ENCODE assay signal across 1 cellular context in genomic region chr1:168178638-168179410, GRCh38.
TF ChIP-seq lines count a peak whose summit lies in the region.

TSS of gene TIPRL (plus strand) at chr1:168178962. CDS start at chr1:168179078, 116 bp downstream.

TF ChIP-seq in HepG2, 621 proteins besides CTCF, POLR2A, EP300 and RAD21 (continued from another document and continues in another):
- TF ChIP-seq NCOA1 (CRISPR knock-in tag; IDR thresholded peaks at IDR 0.05) (0 out of 2 replicates have a peak, but pooled peaks have one; percentile 14), KMT2B (CRISPR knock-in tag; IDR thresholded peaks at IDR 0.05) (peak; percentile 86), THRA (CRISPR knock-in tag; IDR thresholded peaks at IDR 0.05; ENCODE audit: borderline replicate concordance) (0 out of 2 replicates have a peak, but pooled peaks have one; percentile 36), NR2F6 (IDR thresholded peaks at IDR 0.05) (0 out of 2 replicates have a peak, but pooled peaks have one; percentile 27), NR2F6 (CRISPR knock-in tag; IDR thresholded peaks at IDR 0.05) (no peak), U2AF1 (optimal IDR thresholded peaks at IDR 0.05; ENCODE audit: low read depth, low read length) (peak; percentile 40), FLYWCH1 (CRISPR knock-in tag; IDR thresholded peaks at IDR 0.05) (0 out of 2 replicates have a peak, but pooled peaks have one; percentile 33), SMARCC2 (IDR thresholded peaks at IDR 0.05) (no peak), E2F5 (CRISPR knock-in tag; conservative IDR thresholded peaks at IDR 0.05) (no peak), CSRNP1 (CRISPR knock-in tag; IDR thresholded peaks at IDR 0.05) (peak; percentile 76; the same call in 1 of the 2 replicates), KDM2A (CRISPR knock-in tag; IDR thresholded peaks at IDR 0.05; ENCODE audit: borderline replicate concordance, low read depth) (peak; percentile 90), ZNF883 (CRISPR knock-in tag; IDR thresholded peaks at IDR 0.05; ENCODE audit: not compliant biosample characterization) (peak; percentile 51), ZFP91 (CRISPR knock-in tag; IDR thresholded peaks at IDR 0.05; ENCODE audit: borderline replicate concordance) (peak; percentile 88; the same call in 1 of the 2 replicates), EEA1 (CRISPR knock-in tag; IDR thresholded peaks at IDR 0.05; ENCODE audit: borderline replicate concordance) (0 out of 2 replicates have a peak, but pooled peaks have one; percentile 43), ZFP36 (IDR thresholded peaks at IDR 0.05; ENCODE audit: borderline replicate concordance, low read depth, low read length, partially characterized antibody) (no peak), ZNF101 (CRISPR knock-in tag; IDR thresholded peaks at IDR 0.05; ENCODE audit: borderline replicate concordance, low read depth) (no peak), CBX1 (IDR thresholded peaks at IDR 0.05; ENCODE audit: low read depth) (peak; percentile 88), ZNF768 (CRISPR knock-in tag; IDR thresholded peaks at IDR 0.05) (0 out of 2 replicates have a peak, but pooled peaks have one; percentile 45), ZNF501 (CRISPR knock-in tag; IDR thresholded peaks at IDR 0.05) (0 out of 2 replicates have a peak, but pooled peaks have one; percentile 19), BRD4 (CRISPR knock-in tag; IDR thresholded peaks at IDR 0.05) (no peak; the same call in 1 of the 2 replicates), NFE2L1 (CRISPR knock-in tag; IDR thresholded peaks at IDR 0.05; ENCODE audit: borderline replicate concordance) (no peak), ZBTB49 (CRISPR knock-in tag; IDR thresholded peaks at IDR 0.05; ENCODE audit: borderline replicate concordance) (no peak), HNRNPL (IDR thresholded peaks at IDR 0.05; ENCODE audit: low read depth, low read length) (no peak), TBL1XR1 (IDR thresholded peaks at IDR 0.05; ENCODE audit: borderline replicate concordance, low read length, partially characterized antibody) (peak; percentile 36), SP5 (CRISPR knock-in tag; IDR thresholded peaks at IDR 0.05; ENCODE audit: borderline replicate concordance, low read depth) (peak; percentile 99), ZNF503 (CRISPR knock-in tag; IDR thresholded peaks at IDR 0.05) (0 out of 2 replicates have a peak, but pooled peaks have one; percentile 10), ZNF282 (IDR thresholded peaks at IDR 0.05; ENCODE audit: partially characterized antibody) (no peak), ZNF12 (CRISPR knock-in tag; IDR thresholded peaks at IDR 0.05) (peak; percentile 58; the same call in 1 of the 2 replicates), NR2C2 (CRISPR knock-in tag; IDR thresholded peaks at IDR 0.05; ENCODE audit: borderline replicate concordance) (peak; percentile 99), MTERF4 (CRISPR knock-in tag; IDR thresholded peaks at IDR 0.05) (0 out of 2 replicates have a peak, but pooled peaks have one; percentile 34), KDM6A (CRISPR knock-in tag; IDR thresholded peaks at IDR 0.05; ENCODE audit: low read depth) (peak; percentile 8; the same call in 1 of the 2 replicates), SETDB1 (CRISPR knock-in tag; IDR thresholded peaks at IDR 0.05; ENCODE audit: borderline replicate concordance) (no peak), ZNF33B (CRISPR knock-in tag; IDR thresholded peaks at IDR 0.05) (no peak), HINFP (CRISPR knock-in tag; IDR thresholded peaks at IDR 0.05; ENCODE audit: low read depth) (peak; percentile 17; the same call in 1 of the 2 replicates), STAG1 (CRISPR knock-in tag; IDR thresholded peaks at IDR 0.05) (peak; percentile 35), REPIN1 (CRISPR knock-in tag; IDR thresholded peaks at IDR 0.05; ENCODE audit: borderline replicate concordance, low read depth) (peak; percentile 58; the same call in 1 of the 2 replicates), PRDM10 (CRISPR knock-in tag; IDR thresholded peaks at IDR 0.05; ENCODE audit: low read depth) (peak; percentile 53; the same call in 1 of the 2 replicates), ZNF850 (CRISPR knock-in tag; conservative IDR thresholded peaks at IDR 0.05) (peak; percentile 46; the same call in 1 of the 2 replicates), ZNF350 (CRISPR knock-in tag; IDR thresholded peaks at IDR 0.05; ENCODE audit: borderline replicate concordance, low read depth) (peak; percentile 83; the same call in 1 of the 2 replicates), ZHX1 (CRISPR knock-in tag; IDR thresholded peaks at IDR 0.05; ENCODE audit: low read depth) (peak; percentile 76; the same call in 1 of the 2 replicates)
